Comparison of ENCODE assay signal across 1 cellular context in genomic region chr3:196667056-196667844, GRCh38.
A peak's percentile ranks its signal among the peaks of the same experiment; 100 is the strongest.
TF ChIP-seq lines count a peak whose summit lies in the region.

No MANE protein-coding gene starts in this region.

TF ChIP-seq in K562, 482 proteins besides CTCF, POLR2A, EP300 and RAD21:
- TF ChIP-seq CBFA2T3 (IDR thresholded peaks at IDR 0.05) (no peak), SRSF7 (optimal IDR thresholded peaks at IDR 0.05; ENCODE audit: low read depth, low read length) (no peak), PBX2 (CRISPR knock-in tag; IDR thresholded peaks at IDR 0.05; ENCODE audit: low read depth) (no peak), PBX2 (tag; conservative IDR thresholded peaks at IDR 0.05; ENCODE audit: low read depth) (no peak), WHSC1 (IDR thresholded peaks at IDR 0.05; ENCODE audit: low read length) (no peak), ZNF507 (tag; conservative IDR thresholded peaks at IDR 0.05) (no peak), ZNF121 (CRISPR knock-in tag; conservative IDR thresholded peaks at IDR 0.05) (peak; percentile 80), CBX8 (IDR thresholded peaks at IDR 0.05; ENCODE audit: borderline replicate concordance, extremely low read depth, low read depth, low read length, poor library complexity, severe bottlenecking) (no peak)
TF ChIP-seq in K562: peak in this region for 1.
